Comparison of ENCODE assay signal across 19 cellular contexts in the genomic region with DNA sequence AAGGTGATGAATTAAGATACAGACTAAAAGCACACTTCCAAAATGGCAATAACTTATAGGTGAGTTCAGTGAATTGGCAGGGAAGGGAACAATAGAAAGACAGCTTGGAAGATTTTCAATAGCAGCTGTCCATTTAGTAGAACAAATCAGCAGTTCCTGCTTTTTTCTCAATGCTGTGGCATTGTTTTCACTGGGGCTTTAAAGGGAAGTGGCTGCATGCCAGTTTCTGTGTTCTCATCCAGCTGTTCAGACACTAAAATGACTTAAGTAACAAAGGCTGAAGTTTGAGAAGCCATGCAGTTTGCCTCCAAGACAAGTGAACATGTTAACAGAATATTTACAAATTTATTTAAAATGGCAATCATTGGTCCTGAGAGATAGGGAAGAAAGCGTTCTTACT.
A peak's percentile ranks its signal among the peaks of the same experiment; 100 is the strongest.
DNase-seq lines count a peak whose midpoint lies in the region; ATAC-seq and TF ChIP-seq lines count a peak whose summit lies in the region.
"Had no signal": no experiment of that assay in that cellular context is flagged by ENCODE, and none has a peak within 500 bp of the region (broad histone marks: within the 10 kb centered on the region; RNA-seq: fewer than 3 reads in every experiment).

No MANE protein-coding gene starts in this region.

- no peak overlapping the region for H2BK120ac ChIP-seq in neuronal stem cell (ENCODE audit: low read depth, low read length)

- intact Hi-C loops in PC-9 (cut with micrococcal nuclease; ENCODE audit: unreplicated experiment) = no loop called here

- H3K4me1 ChIP-seq in neuronal stem cell (ENCODE audit: control insufficient read depth in 2 of 2, insufficient read depth in 1 of 2, low read depth in 1 of 2, low read length in 2 of 2) = no peaks in the 10 kb centered on the region
- no peaks in the 10 kb centered on the region for H3K4me1 ChIP-seq in PC-9 (replicated peaks; ENCODE audit: insufficient read depth)
- H3K4me1 ChIP-seq: gastrocnemius medialis, lower lobe of right lung, upper lobe of left lung had no signal

- WGBS in neuronal stem cell (ENCODE audit: extremely low coverage in 2 of 2, insufficient read length in 2 of 2, insufficient replicate concordance in 1 of 2), 2 donors = no CpG with 5 or more reads among the region's 1 CpG

- H2AK5ac ChIP-seq in neuronal stem cell (ENCODE audit: low read depth, low read length) = no peak overlapping the region

- H2BK5ac ChIP-seq in neuronal stem cell (ENCODE audit: low read length) = no peak overlapping the region

- BruUV-seq in PC-9 (replicated peaks; lab: Mats Ljungman, UMichigan) = no TSS peak

- no peak for TF ChIP-seq CTCF in PC-9 (conservative IDR thresholded peaks at IDR 0.05)

- H2BK15ac ChIP-seq in neuronal stem cell (ENCODE audit: low read length) = no peak overlapping the region

- H3K27ac ChIP-seq in neuronal stem cell (replicated peaks; ENCODE audit: low read length) (no peak overlapping the region), PC-9 (no peak overlapping the region)
- H3K27ac ChIP-seq: gastrocnemius medialis, lower lobe of right lung, SK-N-MC, upper lobe of left lung had no signal

- no peak overlapping the region for H3K23ac ChIP-seq in neuronal stem cell (ENCODE audit: low read depth, low read length, poor library complexity)

- CTCF ChIA-PET in PC-9 (lab: Charles Lee) = no interaction called here

- H3K27me3 ChIP-seq in neuronal stem cell (ENCODE audit: control insufficient read depth in 3 of 3, insufficient read depth in 3 of 3, low read depth in 1 of 3, low read length in 3 of 3) (no peaks in the 10 kb centered on the region), PC-9 (ENCODE audit: insufficient read depth, low read depth) (no peaks in the 10 kb centered on the region)
- H3K27me3 ChIP-seq: gastrocnemius medialis, upper lobe of left lung had no signal

- H4K20me1 ChIP-seq in PC-9 (ENCODE audit: insufficient read depth) = no peaks in the 10 kb centered on the region; the same call in 1 of the 2 replicates

- no peaks in the 10 kb centered on the region for H3K36me3 ChIP-seq in neuronal stem cell (replicated peaks in 1 of 2; ENCODE audit: control insufficient read depth in 2 of 2, insufficient read depth in 2 of 2, low read length in 2 of 2)
- H3K36me3 ChIP-seq in PC-9 (ENCODE audit: low read depth) = no peaks in the 10 kb centered on the region
- H3K36me3 ChIP-seq: gastrocnemius medialis, lower lobe of right lung, upper lobe of left lung had no signal

- no peak overlapping the region for H2BK12ac ChIP-seq in neuronal stem cell (ENCODE audit: low read length)

- H3K18ac ChIP-seq in neuronal stem cell (ENCODE audit: low read length) = no peak overlapping the region

- no peak overlapping the region for H4K8ac ChIP-seq in neuronal stem cell (ENCODE audit: low read depth, low read length)

- H3K79me1 ChIP-seq in neuronal stem cell (ENCODE audit: low read depth, low read length) = no peaks in the 10 kb centered on the region

- ATAC-seq in GM19455 (IDR thresholded peaks at IDR 0.05; ENCODE audit: unreplicated experiment) = no peak
- ATAC-seq: activated naive CD4-positive, alpha-beta T cell treated with anti-CD3 and anti-CD28 coated beads, Interleukin-2, amount 50 U/mL, for 72 hours; CD8-positive, alpha-beta T cell; gastrocnemius medialis; lower lobe of right lung had no signal

- H4K91ac ChIP-seq in neuronal stem cell (ENCODE audit: low read depth, low read length, poor library complexity) = no peak overlapping the region

- no peaks in the 10 kb centered on the region for H3K9me2 ChIP-seq in PC-9 (ENCODE audit: insufficient read depth)

- POLR2A ChIA-PET in PC-9 (lab: Charles Lee; ENCODE audit: unreplicated experiment) = no interaction called here

- no peaks in the 10 kb centered on the region for H3K79me2 ChIP-seq in PC-9 (ENCODE audit: low read depth)

- H3K14ac ChIP-seq in neuronal stem cell (ENCODE audit: low read length) = no peak overlapping the region

- H3K9me3 ChIP-seq in neuronal stem cell (replicated peaks in 1 of 2; ENCODE audit: control insufficient read depth in 2 of 2, insufficient read depth in 1 of 2, low read depth in 1 of 2, low read length in 2 of 2) (no peaks in the 10 kb centered on the region), PC-9 (ENCODE audit: insufficient read depth, low read depth) (no peaks in the 10 kb centered on the region)
- H3K9me3 ChIP-seq: gastrocnemius medialis, lower lobe of right lung, upper lobe of left lung had no signal

- H2AFZ ChIP-seq in neuronal stem cell (ENCODE audit: low read length) (no peak overlapping the region), PC-9 (no peak overlapping the region)

- no peak overlapping the region for H3K9ac ChIP-seq in neuronal stem cell (ENCODE audit: low read depth, low read length, poor library complexity)

- H3K4me2 ChIP-seq in neuronal stem cell (ENCODE audit: insufficient read depth, low read length, poor library complexity, severe bottlenecking) (no peak overlapping the region), PC-9 (no peak overlapping the region)

- H3F3A ChIP-seq in PC-9 (ENCODE audit: insufficient read depth, low read depth) = no peaks in the 10 kb centered on the region

- H3K4ac ChIP-seq in neuronal stem cell (ENCODE audit: low read length) = no peak overlapping the region

- peak; percentile 1 for DNase-seq in NCI-H1105 treated with DMSO at 0.1 percent for 48 hours (lab: John Stamatoyannopoulos, UW)
- no peak for DNase-seq in NCI-H1105 (lab: John Stamatoyannopoulos, UW)
- peak; percentile 10 to 19 for DNase-seq in Kasumi-1 (lab: John Stamatoyannopoulos, UW)
- peak; percentile 40 for DNase-seq in RPMI8226
- peak; percentile 3 for DNase-seq in neuronal stem cell (ENCODE audit: low spot score)
- no peak for DNase-seq in PC-9
- no peak for DNase-seq in activated naive CD4-positive, alpha-beta T cell treated with anti-CD3 and anti-CD28 coated beads, Interleukin-2, amount 50 U/mL, for 16 hours
- DNase-seq: activated CD4-positive, alpha-beta T cell treated with anti-CD3 and anti-CD28 coated beads, Interleukin-2, amount 10 ng/mL, durations not matched to agents 24 days and 14 days; CD8-positive, alpha-beta T cell; cortex of kidney; gastrocnemius medialis; lower lobe of right lung; naive B cell; NCI-H2107; stimulated activated naive CD4-positive, alpha-beta T cell treated with Interleukin-2 at 50 U/mL for 16 hours; upper lobe of left lung had no signal

- H3K4me3 ChIP-seq in neuronal stem cell (ENCODE audit: low read length in 2 of 2) = no peak overlapping the region
- H3K4me3 ChIP-seq in PC-9 = no peak overlapping the region
- H3K4me3 ChIP-seq: gastrocnemius medialis, lower lobe of right lung, SK-N-MC, upper lobe of left lung had no signal

Comparison
In these comparisons a context has a peak if more than half of its experiments do, and no peak if none do; other contexts are left out.
1. DNase-seq: peak in NCI-H1105 treated with DMSO at 0.1 percent for 48 hours (single experiment), Kasumi-1 (2 of 2), RPMI8226 (single experiment) and neuronal stem cell (single experiment); none in NCI-H1105 (single experiment), PC-9 (0 of 2) and activated naive CD4-positive, alpha-beta T cell treated with anti-CD3 and anti-CD28 coated beads, Interleukin-2, amount 50 U/mL, for 16 hours (single experiment).